In genomic region chr14:94008234-94008633, GRCh38 we compare ENCODE assay signal across 18 cellular contexts. TPM values are rescaled to one million over a fixed set of nuclear protein-coding genes. Genes with fewer than 3 reads are reported as not detected.
DNase-seq lines count a peak whose midpoint lies in the region; ATAC-seq and TF ChIP-seq lines count a peak whose summit lies in the region.
"Had no signal": no experiment of that assay in that cellular context is flagged by ENCODE, and none has a peak within 500 bp of the region (broad histone marks: within the 10 kb centered on the region; RNA-seq: fewer than 3 reads in every experiment).

No MANE protein-coding gene starts in this region.

- no peak overlapping the region for H3K4me3 Mint-ChIP-seq in activated T-cell treated with anti-CD3 and anti-CD28 coated beads, Interleukin-2, amount 50 U/mL, for 72 hours
- no peak overlapping the region for H3K4me3 Mint-ChIP-seq in activated CD4-positive, alpha-beta memory T cell treated with anti-CD3 and anti-CD28 coated beads, Interleukin-2, amount 10 ng/mL, durations not matched to agents 7 days and 5 days

- peaks cover 6% of the 10 kb centered on the region for H3K27me3 Mint-ChIP-seq in activated T-cell treated with anti-CD3 and anti-CD28 coated beads, Interleukin-2, amount 50 U/mL, for 72 hours (ENCODE audit: low read depth)
- peaks cover 6% of the 10 kb centered on the region for H3K27me3 Mint-ChIP-seq in activated CD4-positive, alpha-beta memory T cell treated with anti-CD3 and anti-CD28 coated beads, Interleukin-2, amount 10 ng/mL, durations not matched to agents 7 days and 5 days

- no peak for DNase-seq in activated T-cell treated with anti-CD3 and anti-CD28 coated beads, Interleukin-2, amount 50 U/mL, for 72 hours
- no peak for DNase-seq in activated T-cell treated with anti-CD3 and anti-CD28 coated beads, Interleukin-2, amount 50 U/mL, for 48 hours
- peak; percentile 60 for DNase-seq in activated CD4-positive, alpha-beta memory T cell treated with anti-CD3 and anti-CD28 coated beads, Interleukin-2, amount 10 ng/mL, durations not matched to agents 7 days and 5 days
- DNase-seq in neuronal stem cell (ENCODE audit: low spot score), result no peak
- no peak for DNase-seq in testis
- no peak for DNase-seq in WERI-Rb-1
- DNase-seq: C1 segment of cervical spinal cord, DND-41, HCEC 1CT, KBM-7, NCI-H1436, NCI-H2029 treated with DMSO at 0.1 percent for 48 hours, NCI-H510A treated with DMSO at 0.1 percent for 48 hours, NCI-H82, PC-9 had no signal

- no peak overlapping the region for H2AFZ ChIP-seq in KMS-11 (ENCODE audit: low read depth)
- H2AFZ ChIP-seq in neuronal stem cell (ENCODE audit: low read length), result no peak overlapping the region
- H2AFZ ChIP-seq: PC-9 had no signal

- peaks cover 63% of the 10 kb centered on the region for H3K4me1 ChIP-seq in KMS-11 (ENCODE audit: low read depth, poor library complexity, severe bottlenecking)
- H3K4me1 ChIP-seq in neuronal stem cell (ENCODE audit: control insufficient read depth in 2 of 2, insufficient read depth in 1 of 2, low read depth in 1 of 2, low read length in 2 of 2), result no peaks in the 10 kb centered on the region
- H3K4me1 ChIP-seq in testis, result no peaks in the 10 kb centered on the region

- CTCF ChIA-PET in activated CD4-positive, alpha-beta memory T cell treated with anti-CD3 and anti-CD28 coated beads, Interleukin-2, amount 10 ng/mL, durations not matched to agents 7 days and 5 days (lab: Charles Lee), result interaction anchor here (8.4 kb wide), 1 partner anchor 70 kb away, joined by 77 read pairs; no protein-coding TSS in a partner anchor

- H3K23ac ChIP-seq in neuronal stem cell (ENCODE audit: low read depth, low read length, poor library complexity), result no peak overlapping the region

- H2BK120ac ChIP-seq in neuronal stem cell (ENCODE audit: low read depth, low read length), result no peak overlapping the region

- POLR2A ChIA-PET in activated CD4-positive, alpha-beta memory T cell treated with anti-CD3 and anti-CD28 coated beads, Interleukin-2, amount 10 ng/mL, durations not matched to agents 7 days and 5 days (lab: Charles Lee), result interaction anchor here (0.8 to 1.4 kb wide), 5 partner anchors 10 to 73 kb away, joined by 3 to 4 read pairs (median 3); partner anchors contain the start of genes DDX24, IFI27L1 and OTUB2

- peak overlapping the region; percentile 15 for H2AK5ac ChIP-seq in neuronal stem cell (ENCODE audit: low read depth, low read length)

- no peaks in the 10 kb centered on the region for H3K27me3 ChIP-seq in KMS-11 (ENCODE audit: insufficient read depth, low read depth)
- H3K27me3 ChIP-seq in neuronal stem cell (ENCODE audit: control insufficient read depth in 3 of 3, insufficient read depth in 3 of 3, low read depth in 1 of 3, low read length in 3 of 3), result peaks cover 0 to 13% (median 0%) of the 10 kb centered on the region in 3 experiments
- H3K27me3 ChIP-seq in testis, result no peaks in the 10 kb centered on the region
- no peaks in the 10 kb centered on the region for H3K27me3 ChIP-seq in WERI-Rb-1 (ENCODE audit: insufficient read depth, low read depth, severe bottlenecking)

- H3K36me3 ChIP-seq in KMS-11 (ENCODE audit: insufficient read depth) (no peaks in the 10 kb centered on the region), neuronal stem cell (replicated peaks in 1 of 2; ENCODE audit: control insufficient read depth in 2 of 2, insufficient read depth in 2 of 2, low read length in 2 of 2) (no peaks in the 10 kb centered on the region), testis (ENCODE audit: low read depth, missing control alignments) (no peaks in the 10 kb centered on the region), WERI-Rb-1 (no peaks in the 10 kb centered on the region)

- intact Hi-C loops in testis (cut with DNase I; ENCODE audit: low total_unique reads), result no loop called here

- peak; percentile 67 to 71 for ATAC-seq in activated T-cell treated with anti-CD3 and anti-CD28 coated beads, Interleukin-2, amount 50 U/mL, for 72 hours (replicated peaks in 1 of 2)
- ATAC-seq in GM19035 (IDR thresholded peaks at IDR 0.05; ENCODE audit: unreplicated experiment), result no peak

- H3K9me3 Mint-ChIP-seq in activated T-cell treated with anti-CD3 and anti-CD28 coated beads, Interleukin-2, amount 50 U/mL, for 72 hours, result no peaks in the 10 kb centered on the region
- H3K9me3 Mint-ChIP-seq in activated CD4-positive, alpha-beta memory T cell treated with anti-CD3 and anti-CD28 coated beads, Interleukin-2, amount 10 ng/mL, durations not matched to agents 7 days and 5 days, result no peaks in the 10 kb centered on the region

- H2BK15ac ChIP-seq in neuronal stem cell (ENCODE audit: low read length), result no peak overlapping the region

- no peaks in the 10 kb centered on the region for H3K79me1 ChIP-seq in neuronal stem cell (ENCODE audit: low read depth, low read length)

- H3K27ac ChIP-seq in KMS-11, result peak overlapping the region; percentile 97
- H3K27ac ChIP-seq in neuronal stem cell (replicated peaks; ENCODE audit: low read length), result no peak overlapping the region
- no peak overlapping the region for H3K27ac ChIP-seq in testis
- H3K27ac ChIP-seq in WERI-Rb-1, result no peak overlapping the region
- H3K27ac ChIP-seq: PC-9 had no signal

- WGBS in neuronal stem cell (ENCODE audit: extremely low coverage in 2 of 2, insufficient read length in 2 of 2, insufficient replicate concordance in 1 of 2), 2 donors, result no CpG with 5 or more reads among the region's 3 CpGs
- WGBS in testis, 2 donors, result 77 to 95% methylated on average over 3 of the region's 3 CpGs

- H4K20me1 ChIP-seq in KMS-11 (ENCODE audit: insufficient read depth), result no peaks in the 10 kb centered on the region

- no peak overlapping the region for H3K14ac ChIP-seq in neuronal stem cell (ENCODE audit: low read length)

- H3K36me3 Mint-ChIP-seq in activated T-cell treated with anti-CD3 and anti-CD28 coated beads, Interleukin-2, amount 50 U/mL, for 72 hours (ENCODE audit: insufficient read depth in 2 of 2), result no peaks in the 10 kb centered on the region
- H3K36me3 Mint-ChIP-seq in activated CD4-positive, alpha-beta memory T cell treated with anti-CD3 and anti-CD28 coated beads, Interleukin-2, amount 10 ng/mL, durations not matched to agents 7 days and 5 days (ENCODE audit: low read depth), result no peaks in the 10 kb centered on the region

- no peak overlapping the region for H4K8ac ChIP-seq in neuronal stem cell (ENCODE audit: low read depth, low read length)

- H3K18ac ChIP-seq in neuronal stem cell (ENCODE audit: low read length), result no peak overlapping the region

- no peak for TF ChIP-seq POLR2A in testis (IDR thresholded peaks at IDR 0.05)

- H3K9me3 ChIP-seq in neuronal stem cell (replicated peaks in 1 of 2; ENCODE audit: control insufficient read depth in 2 of 2, insufficient read depth in 1 of 2, low read depth in 1 of 2, low read length in 2 of 2) (no peaks in the 10 kb centered on the region), testis (no peaks in the 10 kb centered on the region), WERI-Rb-1 (ENCODE audit: severe bottlenecking) (no peaks in the 10 kb centered on the region)

- H3K4me2 ChIP-seq in KMS-11 (peak overlapping the region; percentile 22; the same call in 1 of the 2 replicates), neuronal stem cell (ENCODE audit: insufficient read depth, low read length, poor library complexity, severe bottlenecking) (no peak overlapping the region)
- H3K4me2 ChIP-seq: PC-9 had no signal

- no peak overlapping the region for H3K4ac ChIP-seq in neuronal stem cell (ENCODE audit: low read length)

- H3K4me3 ChIP-seq in KMS-11 (IDR thresholded peaks at IDR 0.05; ENCODE audit: insufficient read depth, low read depth, low read length) (no peak overlapping the region), neuronal stem cell (ENCODE audit: low read length in 2 of 2) (no peak overlapping the region), testis (no peak overlapping the region), WERI-Rb-1 (ENCODE audit: low read depth, low read length) (no peak overlapping the region)
- H3K4me3 ChIP-seq: PC-9 had no signal

- peaks cover 40% of the 10 kb centered on the region for H3K4me1 Mint-ChIP-seq in activated T-cell treated with anti-CD3 and anti-CD28 coated beads, Interleukin-2, amount 50 U/mL, for 72 hours (ENCODE audit: low read depth)
- peaks cover 69% of the 10 kb centered on the region for H3K4me1 Mint-ChIP-seq in activated CD4-positive, alpha-beta memory T cell treated with anti-CD3 and anti-CD28 coated beads, Interleukin-2, amount 10 ng/mL, durations not matched to agents 7 days and 5 days

- H3K79me2 ChIP-seq in KMS-11 (ENCODE audit: insufficient read depth, low read depth), result no peaks in the 10 kb centered on the region

- TF ChIP-seq CTCF in KMS-11 (conservative IDR thresholded peaks at IDR 0.05; ENCODE audit: low read depth, low read length) (no peak), testis (IDR thresholded peaks at IDR 0.05) (no peak), WERI-Rb-1 (IDR thresholded peaks at IDR 0.05; ENCODE audit: low read depth, low read length) (no peak)

- peak overlapping the region; percentile 25 for H2BK5ac ChIP-seq in neuronal stem cell (ENCODE audit: low read length)

- H3K27ac Mint-ChIP-seq in activated T-cell treated with anti-CD3 and anti-CD28 coated beads, Interleukin-2, amount 50 U/mL, for 72 hours, result no peak overlapping the region
- peak overlapping the region; percentile 77 for H3K27ac Mint-ChIP-seq in activated CD4-positive, alpha-beta memory T cell treated with anti-CD3 and anti-CD28 coated beads, Interleukin-2, amount 10 ng/mL, durations not matched to agents 7 days and 5 days

- H4K91ac ChIP-seq in neuronal stem cell (ENCODE audit: low read depth, low read length, poor library complexity), result no peak overlapping the region

- no peak overlapping the region for H2BK12ac ChIP-seq in neuronal stem cell (ENCODE audit: low read length)

- H3K9ac ChIP-seq in KMS-11 (no peak overlapping the region), neuronal stem cell (ENCODE audit: low read depth, low read length, poor library complexity) (no peak overlapping the region)

RNA-seq across cellular contexts. Expression of gene CCDC197, which starts 11.1 kb away (rescaled TPM):
- total RNA-seq in activated T-cell treated with anti-CD3 and anti-CD28 coated beads, Interleukin-2, amount 50 U/mL, for 72 hours, result 1 to 10 TPM; 1.6 to 2.2 TPM
- total RNA-seq in activated CD4-positive, alpha-beta memory T cell treated with anti-CD3 and anti-CD28 coated beads, Interleukin-2, amount 10 ng/mL, durations not matched to agents 7 days and 5 days, result under 1 TPM in 1 of 2 experiments, not detected in 1; 0.45 TPM
- not detected for polyA plus RNA-seq in neuronal stem cell (2013, experiment 1 of 2)
- polyA plus RNA-seq in neuronal stem cell (2013, experiment 2 of 2), result not detected
- total RNA-seq in testis, result 10 to 100 TPM in 1 of 2 donors, 1 to 10 TPM in 1; 5.6 to 20.7 TPM
- 31.0 TPM for polyA plus RNA-seq in testis (ENCODE audit: insufficient read depth, low read depth, low replicate concordance)
- total RNA-seq: A673, PC-9 had no signal

RNA-seq across cellular contexts. Expression of gene OTUB2, which starts 17.9 kb away (rescaled TPM):
- 1 to 10 TPM; 1.9 to 2.1 TPM for total RNA-seq in activated T-cell treated with anti-CD3 and anti-CD28 coated beads, Interleukin-2, amount 50 U/mL, for 72 hours
- 1 to 10 TPM; 7.3 to 7.9 TPM for total RNA-seq in activated CD4-positive, alpha-beta memory T cell treated with anti-CD3 and anti-CD28 coated beads, Interleukin-2, amount 10 ng/mL, durations not matched to agents 7 days and 5 days
- 5.1 TPM for polyA plus RNA-seq in neuronal stem cell (2013, experiment 1 of 2)
- 5.0 TPM for polyA plus RNA-seq in neuronal stem cell (2013, experiment 2 of 2)
- 10 to 100 TPM in 1 of 2 donors, 1 to 10 TPM in 1; 8.4 to 19.3 TPM for total RNA-seq in testis
- 16.8 TPM for polyA plus RNA-seq in testis (ENCODE audit: insufficient read depth, low read depth, low replicate concordance)

RNA-seq across cellular contexts. Expression of gene ASB2, which starts 31.9 kb away (rescaled TPM):
- total RNA-seq in activated T-cell treated with anti-CD3 and anti-CD28 coated beads, Interleukin-2, amount 50 U/mL, for 72 hours, result 10 to 100 TPM; 43.3 to 45.6 TPM
- total RNA-seq in activated CD4-positive, alpha-beta memory T cell treated with anti-CD3 and anti-CD28 coated beads, Interleukin-2, amount 10 ng/mL, durations not matched to agents 7 days and 5 days, result 10 to 100 TPM; 93.9 to 99.3 TPM
- 0.43 TPM for polyA plus RNA-seq in neuronal stem cell (2013, experiment 1 of 2)
- polyA plus RNA-seq in neuronal stem cell (2013, experiment 2 of 2), result 0.50 TPM
- total RNA-seq in testis, result 1 to 10 TPM; 3.7 to 4.3 TPM
- polyA plus RNA-seq in testis (ENCODE audit: insufficient read depth, low read depth, low replicate concordance), result 3.5 TPM
- total RNA-seq: A673, PC-9 had no signal

Comparison
In these comparisons a context has a peak if more than half of its experiments do, and no peak if none do; other contexts are left out.
1. RNA of gene ASB2, which starts 31.9 kb away (total RNA-seq): 93.9 to 99.3 TPM in activated CD4-positive, alpha-beta memory T cell treated with anti-CD3 and anti-CD28 coated beads, Interleukin-2, amount 10 ng/mL, durations not matched to agents 7 days and 5 days and 43.3 to 45.6 TPM in activated T-cell treated with anti-CD3 and anti-CD28 coated beads, Interleukin-2, amount 50 U/mL, for 72 hours; 3.7 to 4.3 TPM in testis; every median in the first group is over 4 times any median in the second.